ENCODE assay signal across 21 cellular contexts in the genomic region with DNA sequence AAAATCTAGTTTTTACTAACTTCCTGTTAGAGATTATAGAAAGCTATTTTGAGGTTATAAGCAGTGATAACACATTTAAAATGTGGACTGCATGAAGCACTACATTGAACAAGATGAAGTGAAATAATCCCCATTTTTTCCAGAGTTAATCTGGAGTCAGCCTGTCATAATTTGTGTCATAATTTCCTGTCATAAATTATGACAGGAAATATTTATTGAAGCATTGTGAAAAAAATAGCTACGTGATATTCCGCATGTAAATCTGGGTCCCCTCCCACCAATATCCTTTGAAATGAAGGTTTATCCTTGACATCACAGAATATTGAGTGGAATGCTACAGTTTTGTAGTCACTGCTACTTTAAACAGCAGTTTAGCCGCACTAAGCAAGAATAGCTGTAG. TPM values are rescaled to one million over a fixed set of nuclear protein-coding genes. Genes with fewer than 3 reads are reported as not detected.
DNase-seq lines count a peak whose midpoint lies in the region; ATAC-seq, FAIRE-seq and TF ChIP-seq lines count a peak whose summit lies in the region.
"Had no signal": no experiment of that assay in that cellular context is flagged by ENCODE, and none has a peak within 500 bp of the region (broad histone marks: within the 10 kb centered on the region; RNA-seq: fewer than 3 reads in every experiment).

No MANE protein-coding gene starts in this region.

- H3K27me3 Mint-ChIP-seq in stimulated activated naive CD8-positive, alpha-beta T cell treated with anti-CD3 and anti-CD28 coated beads, Interleukin-15, amount 100 ng/mL, for 72 hours = no peaks in the 10 kb centered on the region
- H3K27me3 Mint-ChIP-seq: B cell had no signal

- no peak for DNase-seq in A549 (ENCODE audit: low read depth in 1 of 2, low spot score in 1 of 2)
- no peak for DNase-seq in HEK293T (ENCODE audit: extremely low spot score)
- peak; percentile 50 for DNase-seq in SK-N-MC (ENCODE audit: low read depth, low spot score)
- peak; percentile 58 to 68 for DNase-seq in dermis microvascular lymphatic vessel endothelial cell (ENCODE audit: low read depth in 2 of 2)
- DNase-seq in stimulated activated naive CD8-positive, alpha-beta T cell treated with anti-CD3 and anti-CD28 coated beads, Interleukin-15, amount 100 ng/mL, for 72 hours = no peak
- no peak for DNase-seq in mesenteric fat pad (ENCODE audit: low spot score)
- no peak for DNase-seq in NCI-H1694 (lab: John Stamatoyannopoulos, UW)
- DNase-seq: CD8-positive, alpha-beta T cell; DMS 273 treated with DMSO at 0.1 percent for 48 hours; DMS53; DND-41; H7 had no signal

- CTCF ChIA-PET in A549 (lab: Yijun Ruan, JAX) (interaction anchor here (0.8 to 1.6 kb wide), 5 partner anchors 10 to 132 kb away, joined by 3 to 6 read pairs (median 3); no protein-coding TSS in a partner anchor), HEK293T (lab: Yijun Ruan, JAX) (interaction anchor here (0.8 to 0.9 kb wide), 2 partner anchors 12 to 29 kb away, joined by 3 read pairs; no protein-coding TSS in a partner anchor)

- no peak for TF ChIP-seq EP300 in A549 (IDR thresholded peaks at IDR 0.05)

- H3K9me3 Mint-ChIP-seq in stimulated activated naive CD8-positive, alpha-beta T cell treated with anti-CD3 and anti-CD28 coated beads, Interleukin-15, amount 100 ng/mL, for 72 hours = no peaks in the 10 kb centered on the region
- H3K9me3 Mint-ChIP-seq: CD8-positive, alpha-beta T cell; GM23338 had no signal

- POLR2A ChIA-PET in A549 (lab: Yijun Ruan, JAX) (no interaction called here), HEK293T (lab: Yijun Ruan, JAX) (interaction anchor here (1.4 kb wide), 1 partner anchor 350 kb away, joined by 3 read pairs; no protein-coding TSS in a partner anchor)

- TF ChIP-seq CTCF in A549 (IDR thresholded peaks at IDR 0.05) = no peak

- H3K27ac ChIP-seq in A549 (no peak overlapping the region), SK-N-MC (peak overlapping the region; percentile 82)
- H3K27ac ChIP-seq: 22Rv1; BLaER1 treated with 17β-estradiol and CSF1 and Interleukin-3, amounts not matched to agents 10 nM and 100 nM had no signal

- H3K4me1 Mint-ChIP-seq in stimulated activated naive CD8-positive, alpha-beta T cell treated with anti-CD3 and anti-CD28 coated beads, Interleukin-15, amount 100 ng/mL, for 72 hours = no peaks in the 10 kb centered on the region
- H3K4me1 Mint-ChIP-seq: B cell, GM23338 had no signal

- peaks cover 5% of the 10 kb centered on the region; the same call in 2 of the 3 replicates for H3K4me1 ChIP-seq in A549
- H3K4me1 ChIP-seq: BLaER1 treated with 17β-estradiol and CSF1 and Interleukin-3, amounts not matched to agents 10 nM and 100 nM had no signal

- no peaks in the 10 kb centered on the region for H3K9me3 ChIP-seq in A549
- H3K9me3 ChIP-seq in SK-N-MC (ENCODE audit: low read depth, low read length) = no peaks in the 10 kb centered on the region
- H3K9me3 ChIP-seq: BLaER1 treated with 17β-estradiol and CSF1 and Interleukin-3, amounts not matched to agents 10 nM and 100 nM had no signal

- H3K4me3 ChIP-seq in A549 (no peak overlapping the region), SK-N-MC (peak overlapping the region; percentile 26)
- H3K4me3 ChIP-seq: BLaER1 treated with 17β-estradiol and CSF1 and Interleukin-3, amounts not matched to agents 10 nM and 100 nM; GM23338 had no signal

- ATAC-seq in A549 = no peak
- no peak for ATAC-seq in stimulated activated naive CD8-positive, alpha-beta T cell treated with anti-CD3 and anti-CD28 coated beads, Interleukin-15, amount 100 ng/mL, for 72 hours
- no peak for ATAC-seq in HG03432 (IDR thresholded peaks at IDR 0.05; ENCODE audit: unreplicated experiment)
- ATAC-seq: CD8-positive, alpha-beta T cell; GM23338; HCT116 had no signal

- no peak for FAIRE-seq in A549 (lab: Jason Lieb, UNC)
- FAIRE-seq: G401.6, GM12892, GM18507 had no signal

- no peak for TF ChIP-seq RAD21 in A549 (conservative IDR thresholded peaks at IDR 0.05 in 1 of 2, IDR thresholded peaks at IDR 0.05 in 1 of 2)

- no peak overlapping the region for H3K27ac Mint-ChIP-seq in stimulated activated naive CD8-positive, alpha-beta T cell treated with anti-CD3 and anti-CD28 coated beads, Interleukin-15, amount 100 ng/mL, for 72 hours
- H3K27ac Mint-ChIP-seq: B cell; CD8-positive, alpha-beta T cell; GM23338 had no signal

- 92% methylated on average over 3 of the region's 3 CpGs for WGBS in A549 (ENCODE audit: missing lambda C conversion rate)

- no peak overlapping the region for H3K4me3 Mint-ChIP-seq in stimulated activated naive CD8-positive, alpha-beta T cell treated with anti-CD3 and anti-CD28 coated beads, Interleukin-15, amount 100 ng/mL, for 72 hours
- H3K4me3 Mint-ChIP-seq: B cell; CD8-positive, alpha-beta T cell; GM23338 had no signal

- H3K4me2 ChIP-seq in A549 = no peak overlapping the region
- H3K4me2 ChIP-seq: BLaER1 treated with 17β-estradiol and CSF1 and Interleukin-3, amounts not matched to agents 10 nM and 100 nM; GM23338 had no signal

- peaks cover 24% of the 10 kb centered on the region for H3K36me3 ChIP-seq in SK-N-MC (ENCODE audit: insufficient read depth, low read length)

- TF ChIP-seq POLR2A in A549 (IDR thresholded peaks at IDR 0.05; ENCODE audit: low read length) = no peak

- H3K9ac ChIP-seq in SK-N-MC (ENCODE audit: insufficient read length) = no peak overlapping the region
- H3K9ac ChIP-seq: BLaER1 treated with 17β-estradiol and CSF1 and Interleukin-3, amounts not matched to agents 10 nM and 100 nM had no signal

TF ChIP-seq in A549, 52 proteins besides CTCF, POLR2A, EP300 and RAD21:
- TF ChIP-seq HOXA7 (CRISPR knock-in tag; IDR thresholded peaks at IDR 0.05) (no peak), FOSL2 (IDR thresholded peaks at IDR 0.05) (0 out of 2 replicates have a peak, but pooled peaks have one; percentile 3), FOSL2 (CRISPR knock-in tag; IDR thresholded peaks at IDR 0.05) (no peak), HDAC2 (IDR thresholded peaks at IDR 0.05) (no peak), CBX8 (IDR thresholded peaks at IDR 0.05) (no peak), CBX2 (IDR thresholded peaks at IDR 0.05; ENCODE audit: borderline replicate concordance, low read depth) (no peak), NPAS2 (CRISPR knock-in tag; IDR thresholded peaks at IDR 0.05; ENCODE audit: borderline replicate concordance) (no peak)
- TF ChIP-seq, protein P1, sequence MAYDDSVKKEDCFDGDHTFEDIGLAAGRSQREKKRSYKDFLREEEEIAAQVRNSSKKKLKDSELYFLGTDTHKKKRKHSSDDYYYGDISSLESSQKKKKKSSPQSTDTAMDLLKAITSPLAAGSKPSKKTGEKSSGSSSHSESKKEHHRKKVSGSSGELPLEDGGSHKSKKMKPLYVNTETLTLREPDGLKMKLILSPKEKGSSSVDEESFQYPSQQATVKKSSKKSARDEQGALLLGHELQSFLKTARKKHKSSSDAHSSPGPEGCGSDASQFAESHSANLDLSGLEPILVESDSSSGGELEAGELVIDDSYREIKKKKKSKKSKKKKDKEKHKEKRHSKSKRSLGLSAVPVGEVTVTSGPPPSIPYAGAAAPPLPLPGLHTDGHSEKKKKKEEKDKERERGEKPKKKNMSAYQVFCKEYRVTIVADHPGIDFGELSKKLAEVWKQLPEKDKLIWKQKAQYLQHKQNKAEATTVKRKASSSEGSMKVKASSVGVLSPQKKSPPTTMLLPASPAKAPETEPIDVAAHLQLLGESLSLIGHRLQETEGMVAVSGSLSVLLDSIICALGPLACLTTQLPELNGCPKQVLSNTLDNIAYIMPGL (CRISPR knock-in tag; IDR thresholded peaks at IDR 0.05; ENCODE audit: borderline replicate concordance) = no peak

TF ChIP-seq in HEK293T, 16 proteins besides CTCF, POLR2A, EP300 and RAD21:
- no peak for TF ChIP-seq LEF1 (IDR thresholded peaks at IDR 0.05; ENCODE audit: borderline replicate concordance)
- TF ChIP-seq, protein P2, sequence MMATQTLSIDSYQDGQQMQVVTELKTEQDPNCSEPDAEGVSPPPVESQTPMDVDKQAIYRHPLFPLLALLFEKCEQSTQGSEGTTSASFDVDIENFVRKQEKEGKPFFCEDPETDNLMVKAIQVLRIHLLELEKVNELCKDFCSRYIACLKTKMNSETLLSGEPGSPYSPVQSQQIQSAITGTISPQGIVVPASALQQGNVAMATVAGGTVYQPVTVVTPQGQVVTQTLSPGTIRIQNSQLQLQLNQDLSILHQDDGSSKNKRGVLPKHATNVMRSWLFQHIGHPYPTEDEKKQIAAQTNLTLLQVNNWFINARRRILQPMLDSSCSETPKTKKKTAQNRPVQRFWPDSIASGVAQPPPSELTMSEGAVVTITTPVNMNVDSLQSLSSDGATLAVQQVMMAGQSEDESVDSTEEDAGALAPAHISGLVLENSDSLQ (IDR thresholded peaks at IDR 0.05) = 0 out of 2 replicates have a peak, but pooled peaks have one; percentile 2
- TF ChIP-seq ZNF384 (IDR thresholded peaks at IDR 0.05) = no peak
- TF ChIP-seq SUZ12 (IDR thresholded peaks at IDR 0.05) = no peak
- TF ChIP-seq ARNT (IDR thresholded peaks at IDR 0.05) = no peak
- no peak for TF ChIP-seq FOXK2 (IDR thresholded peaks at IDR 0.05)
- no peak for TF ChIP-seq FOXA1 (IDR thresholded peaks at IDR 0.05)
- TF ChIP-seq ELF4 (IDR thresholded peaks at IDR 0.05) = no peak

RNA-seq across cellular contexts. Expression of a gene that starts 40.1 kb away (rescaled TPM):
- not detected in 2 replicates for polyA plus RNA-seq in A549 (2011; rRNA removed)
- polyA plus RNA-seq in A549 (2012; cell fraction: cytosol; rRNA removed) = not detected in 2 replicates
- polyA plus RNA-seq in A549 (2012; cell fraction: nucleus; rRNA removed) = not detected in 2 replicates
- polyA plus RNA-seq in A549 (2017; fragmentation: RNase III; extraction: RNeasy Plus Mini Kit Qiagen cat#74134 plus additional on column Dnase treatment) = not detected in 3 replicates
- polyA minus RNA-seq in A549 (2011; rRNA and poly(A)+ RNA removed) = 0.34 TPM in 1 of 2 replicates, not detected in the other
- 1.7 and 14.5 TPM in 2 replicates for total RNA-seq in dermis microvascular lymphatic vessel endothelial cell
- total RNA-seq in mesenteric fat pad = 2.0 TPM
- total RNA-seq: GM23338, H7 had no signal

RNA-seq across cellular contexts. Expression of a gene that starts 56.9 kb away (rescaled TPM):
- polyA plus RNA-seq in A549 (2011; rRNA removed) (not detected in 2 replicates), A549 (2017; fragmentation: RNase III; extraction: RNeasy Plus Mini Kit Qiagen cat#74134 plus additional on column Dnase treatment) (0.04 to 0.08 TPM (median 0.05 TPM) in 3 replicates)
- polyA plus RNA-seq in A549 (2012; cell fraction: cytosol; rRNA removed) = not detected in 2 replicates
- not detected in 2 replicates for polyA plus RNA-seq in A549 (2012; cell fraction: nucleus; rRNA removed)
- polyA minus RNA-seq in A549 (2011; rRNA and poly(A)+ RNA removed) = not detected in 2 replicates
- total RNA-seq in dermis microvascular lymphatic vessel endothelial cell (0.13 TPM in 2 replicates), mesenteric fat pad (19.5 TPM)
- total RNA-seq: GM23338, H7 had no signal

Comparison
In these comparisons a context has a peak if more than half of its experiments do, and no peak if none do; other contexts are left out.
1. DNase-seq: peak in SK-N-MC (single experiment) and dermis microvascular lymphatic vessel endothelial cell (2 of 2); none in A549 (0 of 2), HEK293T (single experiment), stimulated activated naive CD8-positive, alpha-beta T cell treated with anti-CD3 and anti-CD28 coated beads, Interleukin-15, amount 100 ng/mL, for 72 hours (0 of 2), mesenteric fat pad (single experiment) and NCI-H1694 (single experiment).
2. RNA of a gene that starts 56.9 kb away (total RNA-seq): 19.5 TPM in mesenteric fat pad (single experiment); 0.13 TPM in dermis microvascular lymphatic vessel endothelial cell; every median in the first group is over 10 times any median in the second.